Comparison of ENCODE assay signal across 8 cellular contexts in genomic region chr3:32502089-32502943, GRCh38. TPM values are rescaled to one million over a fixed set of nuclear protein-coding genes. Genes with fewer than 3 reads are reported as not detected.
A peak's percentile ranks its signal among the peaks of the same experiment; 100 is the strongest.
DNase-seq lines count a peak whose midpoint lies in the region; ATAC-seq and TF ChIP-seq lines count a peak whose summit lies in the region.

Gene CMTM6 (minus strand): TSS chr3:32502852. CDS start chr3:32502745, 107 bp downstream.

- peaks cover 41% of the 10 kb centered on the region for H3K4me1 Mint-ChIP-seq in nephron progenitor cell

- peak within 1 kb of the TSS; percentile 99 for H3K4me3 Mint-ChIP-seq in nephron progenitor cell

- H3K27ac Mint-ChIP-seq in nephron progenitor cell: peak within 1 kb of the TSS; percentile 99

- no peaks in the 10 kb centered on the region for H3K27me3 ChIP-seq in HUES64 (ENCODE audit: insufficient read depth, low read length)

- TF ChIP-seq POLR2A in Raji (IDR thresholded peaks at IDR 0.05; ENCODE audit: insufficient read depth, low read depth, low read length): peak; percentile 71

- peak within 1 kb of the TSS; percentile 77 for H3K27ac ChIP-seq in HUES64 (ENCODE audit: low read depth, low read length)

- DNase-seq in DMS53 treated with DMSO at 0.1 percent for 48 hours (lab: John Stamatoyannopoulos, UW; ENCODE audit: unreplicated experiment) (peak; percentile 8), fibroblast of the aortic adventitia (ENCODE audit: low read depth) (peak; percentile 75), nephron progenitor cell (peak; percentile 82)
- DNase-seq in activated effector memory CD4-positive, alpha-beta T cell treated with Interleukin-2 at 50 U/mL for 16 hours: peak; percentile 62
- peak; percentile 79 for DNase-seq in stimulated activated naive CD8-positive, alpha-beta T cell treated with anti-CD3 and anti-CD28 coated beads, Interleukin-15, Interleukin-2, amounts not matched to agents 100 U/mL and 50 U/mL, for 24 hours

- H3K27me3 Mint-ChIP-seq in nephron progenitor cell (ENCODE audit: low read depth, poor library complexity): peaks cover 5% of the 10 kb centered on the region

- peak within 1 kb of the TSS; percentile 69 for H3K9ac ChIP-seq in HUES64 (ENCODE audit: low read depth, low read length)

- H3K4me1 ChIP-seq in HUES64 (ENCODE audit: insufficient read depth, low read length): peaks cover 20% of the 10 kb centered on the region

- TF ChIP-seq CTCF in fibroblast of the aortic adventitia (IDR thresholded peaks at IDR 0.05; ENCODE audit: insufficient read depth, low read length) (no peak), nephron progenitor cell (IDR thresholded peaks at IDR 0.05) (no peak)

- ATAC-seq in GM21447 (IDR thresholded peaks at IDR 0.05; ENCODE audit: unreplicated experiment): peak; percentile 79
- ATAC-seq in stimulated activated naive CD8-positive, alpha-beta T cell treated with anti-CD3 and anti-CD28 coated beads, Interleukin-15, Interleukin-2, amounts not matched to agents 100 U/mL and 50 U/mL, for 24 hours: peak; percentile 86

- peaks cover 9% of the 10 kb centered on the region for H3K36me3 Mint-ChIP-seq in nephron progenitor cell (ENCODE audit: low read depth)

- no peaks in the 10 kb centered on the region for H3K9me3 Mint-ChIP-seq in nephron progenitor cell

- H3K4me3 ChIP-seq in HUES64 (ENCODE audit: low read length): peak within 1 kb of the TSS; percentile 91
- H3K4me3 ChIP-seq in fibroblast of the aortic adventitia (ENCODE audit: low read depth, low read length): peak within 1 kb of the TSS; percentile 98

- no peaks in the 10 kb centered on the region for H3K9me3 ChIP-seq in HUES64 (ENCODE audit: insufficient read depth, low read depth, low read length)

- under 1% methylated on average over 60 of the region's 62 CpGs for WGBS in HUES64

- H3K36me3 ChIP-seq in HUES64 (ENCODE audit: insufficient read depth, low read length): 0 out of 2 replicates have a peak, but pooled peaks cover 4% of the 10 kb centered on the region

RNA-seq across cellular contexts. Expression of gene CMTM6, which starts in this region (rescaled TPM):
- 30.5 TPM for polyA plus RNA-seq in HUES64 (2013, experiment 1 of 2)
- polyA plus RNA-seq in HUES64 (2013, experiment 2 of 2): 32.8 TPM
- 43.1 and 81.4 TPM in 2 replicates for total RNA-seq in fibroblast of the aortic adventitia (ENCODE audit: low replicate concordance)

Comparison
In these comparisons a context has a peak if more than half of its experiments do, and no peak if none do; other contexts are left out.
1. Peak in every context shown above with its lines: DNase-seq, ATAC-seq, H3K4me3 ChIP-seq and H3K27ac ChIP-seq.
2. DNase-seq: peak in every context shown above with its lines; median percentile 82 in nephron progenitor cell; 79 in stimulated activated naive CD8-positive, alpha-beta T cell treated with anti-CD3 and anti-CD28 coated beads, Interleukin-15, Interleukin-2, amounts not matched to agents 100 U/mL and 50 U/mL, for 24 hours; 75 in fibroblast of the aortic adventitia; 62 in activated effector memory CD4-positive, alpha-beta T cell treated with Interleukin-2 at 50 U/mL for 16 hours; 8 in DMS53 treated with DMSO at 0.1 percent for 48 hours.